Comparison of ENCODE assay signal across 33 cellular contexts in genomic region chr11:130198964-130199363, GRCh38. TPM values are rescaled to one million over a fixed set of nuclear protein-coding genes. Genes with fewer than 3 reads are reported as not detected.
DNase-seq lines count a peak whose midpoint lies in the region; ATAC-seq and TF ChIP-seq lines count a peak whose summit lies in the region.
"Had no signal": no experiment of that assay in that cellular context is flagged by ENCODE, and none has a peak within 500 bp of the region (broad histone marks: within the 10 kb centered on the region; RNA-seq: fewer than 3 reads in every experiment).

No MANE protein-coding gene starts in this region.

- DNase-seq in BE2C (no peak), GM23338 (ENCODE audit: low spot score) (no peak), Panc1 (ENCODE audit: low read depth, low spot score) (no peak), foreskin keratinocyte (no peak), OCI-M2 (lab: John Stamatoyannopoulos, UW; ENCODE audit: unreplicated experiment) (no peak)
- DNase-seq in activated T-helper 1 cell treated with anti-CD3 and anti-CD28 coated beads, Interleukin-12 subunit alpha, Interleukin-12 subunit beta, Interleukin-2, Interleukin-4 antibody, amounts not matched to agents 30 ng/mL and 10 ng/mL and 1 ng/mL, durations not matched to agents 14 hours and 24 hours and 36 hours (ENCODE audit: low spot score) = no peak
- DNase-seq in CD4-positive, alpha-beta T cell = no peak
- DNase-seq: activated CD4-positive, alpha-beta T cell treated with anti-CD3 and anti-CD28 coated beads for 36 hours; activated effector memory CD4-positive, alpha-beta T cell treated with anti-CD3 and anti-CD28 coated beads, Interleukin-2, amount 50 U/mL, for 16 hours; activated naive CD8-positive, alpha-beta T cell treated with anti-CD3 and anti-CD28 coated beads, Interleukin-2, amount 10 ng/mL, durations not matched to agents 7 days and 5 days; central memory CD4-positive, alpha-beta T cell; COR-L47; dermis blood vessel endothelial cell; GDM1; HFFc6; KG1; MM.1S; naive B cell; NCI-H1417; NCI-H2029 treated with DMSO at 0.1 percent for 48 hours; NCI-H2227 treated with DMSO at 0.1 percent for 48 hours; NCI-H526; NK-92 treated with Interleukin-12 subunit alpha and Interleukin-12 subunit beta, amount 100 ng/mL, for 24 hours; SHP77 treated with DMSO at 0.1 percent for 48 hours; stimulated activated CD4-positive, alpha-beta T cell treated with anti-CD3 and anti-CD28 coated beads, Interleukin-4, amount 100 ng/mL, for 24 hours; thyroid gland; uterus had no signal

- no peak overlapping the region for H3K27ac ChIP-seq in GM23338 (ENCODE audit: low read depth)
- H3K27ac ChIP-seq in Panc1 (ENCODE audit: low read length) = no peak overlapping the region
- no peak overlapping the region for H3K27ac ChIP-seq in foreskin keratinocyte
- no peak overlapping the region for H3K27ac ChIP-seq in CD4-positive, alpha-beta T cell (ENCODE audit: low read depth, low read length)
- H3K27ac ChIP-seq: ascending aorta; BLaER1 treated with 17β-estradiol and CSF1 and Interleukin-3, amounts not matched to agents 10 nM and 100 nM; gastroesophageal sphincter; thyroid gland; uterus had no signal

- peaks cover 4% of the 10 kb centered on the region; the same call in 1 of the 3 replicates for H3K9me3 Mint-ChIP-seq in GM23338
- no peaks in the 10 kb centered on the region for H3K9me3 Mint-ChIP-seq in activated T-helper 1 cell treated with anti-CD3 and anti-CD28 coated beads, Interleukin-12 subunit alpha, Interleukin-12 subunit beta, Interleukin-2, Interleukin-4 antibody, amounts not matched to agents 30 ng/mL and 10 ng/mL and 1 ng/mL, durations not matched to agents 14 hours and 24 hours and 36 hours
- no peaks in the 10 kb centered on the region for H3K9me3 Mint-ChIP-seq in CD4-positive, alpha-beta T cell
- H3K9me3 Mint-ChIP-seq: activated naive CD8-positive, alpha-beta T cell treated with anti-CD3 and anti-CD28 coated beads, Interleukin-2, amount 10 ng/mL, durations not matched to agents 7 days and 5 days; naive B cell; T-helper 2 cell treated with Interferon-gamma antibody and Interleukin-4, amounts not matched to agents 5 μg/mL and 100 μg/mL, for 36 hours had no signal

- H3K27me3 ChIP-seq in BE2C (no peaks in the 10 kb centered on the region), GM23338 (ENCODE audit: insufficient read depth) (no peaks in the 10 kb centered on the region), Panc1 (ENCODE audit: control insufficient read depth, insufficient read depth, low read length) (no peaks in the 10 kb centered on the region), foreskin keratinocyte (no peaks in the 10 kb centered on the region)
- H3K27me3 ChIP-seq in CD4-positive, alpha-beta T cell (ENCODE audit: control insufficient read depth, insufficient read depth, low read length) = no peaks in the 10 kb centered on the region
- H3K27me3 ChIP-seq: ascending aorta; BLaER1 treated with 17β-estradiol and CSF1 and Interleukin-3, amounts not matched to agents 10 nM and 100 nM; gastroesophageal sphincter; thyroid gland; uterus had no signal

- H2AFZ ChIP-seq in GM23338 = no peak overlapping the region

- TF ChIP-seq CTCF in BE2C (IDR thresholded peaks at IDR 0.05; ENCODE audit: low read depth, low read length) (peak; percentile 4; the same call in 1 of the 2 replicates), GM23338 (conservative IDR thresholded peaks at IDR 0.05; ENCODE audit: low read depth in 2 of 2) (peak; percentile 19 to 38; a peak in 2 of 4 replicates), Panc1 (IDR thresholded peaks at IDR 0.05) (no peak), foreskin keratinocyte (conservative IDR thresholded peaks at IDR 0.05) (peak; percentile 32)
- no peak for TF ChIP-seq CTCF in CD4-positive, alpha-beta T cell (IDR thresholded peaks at IDR 0.05)

- H3K27me3 Mint-ChIP-seq in GM23338 (ENCODE audit: insufficient read depth, low read depth, poor library complexity) = peaks cover 4% of the 10 kb centered on the region
- no peaks in the 10 kb centered on the region for H3K27me3 Mint-ChIP-seq in activated T-helper 1 cell treated with anti-CD3 and anti-CD28 coated beads, Interleukin-12 subunit alpha, Interleukin-12 subunit beta, Interleukin-2, Interleukin-4 antibody, amounts not matched to agents 30 ng/mL and 10 ng/mL and 1 ng/mL, durations not matched to agents 14 hours and 24 hours and 36 hours (ENCODE audit: insufficient read depth)
- H3K27me3 Mint-ChIP-seq in CD4-positive, alpha-beta T cell = peaks cover under 1% of the 10 kb centered on the region
- H3K27me3 Mint-ChIP-seq: activated CD4-positive, alpha-beta T cell treated with anti-CD3 and anti-CD28 coated beads for 36 hours; naive B cell; progenitor cell of endocrine pancreas had no signal

- no peaks in the 10 kb centered on the region for H3F3A ChIP-seq in GM23338 (replicated peaks; ENCODE audit: low read depth)

- H3K4me2 ChIP-seq in GM23338 = no peak overlapping the region
- H3K4me2 ChIP-seq: BLaER1 treated with 17β-estradiol and CSF1 and Interleukin-3, amounts not matched to agents 10 nM and 100 nM had no signal

- no peak overlapping the region for H3K27ac Mint-ChIP-seq in GM23338
- no peak overlapping the region for H3K27ac Mint-ChIP-seq in activated T-helper 1 cell treated with anti-CD3 and anti-CD28 coated beads, Interleukin-12 subunit alpha, Interleukin-12 subunit beta, Interleukin-2, Interleukin-4 antibody, amounts not matched to agents 30 ng/mL and 10 ng/mL and 1 ng/mL, durations not matched to agents 14 hours and 24 hours and 36 hours
- H3K27ac Mint-ChIP-seq in CD4-positive, alpha-beta T cell = no peak overlapping the region
- H3K27ac Mint-ChIP-seq: activated CD4-positive, alpha-beta T cell treated with anti-CD3 and anti-CD28 coated beads for 36 hours; activated naive CD8-positive, alpha-beta T cell treated with anti-CD3 and anti-CD28 coated beads, Interleukin-2, amount 10 ng/mL, durations not matched to agents 7 days and 5 days; HFFc6; progenitor cell of endocrine pancreas; T-helper 2 cell treated with Interferon-gamma antibody and Interleukin-4, amounts not matched to agents 5 μg/mL and 100 μg/mL, for 36 hours had no signal

- no peak overlapping the region for H3K4me3 ChIP-seq in BE2C (ENCODE audit: low read depth, low read length)
- no peak overlapping the region for H3K4me3 ChIP-seq in GM23338
- H3K4me3 ChIP-seq in Panc1 (ENCODE audit: low read depth in 2 of 2, low read length in 2 of 2) = no peak overlapping the region
- H3K4me3 ChIP-seq: ascending aorta; BLaER1 treated with 17β-estradiol and CSF1 and Interleukin-3, amounts not matched to agents 10 nM and 100 nM; gastroesophageal sphincter; thyroid gland; uterus had no signal

- H3K4me1 ChIP-seq in BE2C (no peaks in the 10 kb centered on the region), GM23338 (ENCODE audit: insufficient read depth) (no peaks in the 10 kb centered on the region), Panc1 (ENCODE audit: control insufficient read depth, insufficient read depth, low read length) (no peaks in the 10 kb centered on the region), foreskin keratinocyte (peaks cover 5% of the 10 kb centered on the region)
- H3K4me1 ChIP-seq: ascending aorta, gastroesophageal sphincter, thyroid gland, uterus had no signal

- H3K4me3 Mint-ChIP-seq in GM23338 = no peak overlapping the region
- no peak overlapping the region for H3K4me3 Mint-ChIP-seq in activated T-helper 1 cell treated with anti-CD3 and anti-CD28 coated beads, Interleukin-12 subunit alpha, Interleukin-12 subunit beta, Interleukin-2, Interleukin-4 antibody, amounts not matched to agents 30 ng/mL and 10 ng/mL and 1 ng/mL, durations not matched to agents 14 hours and 24 hours and 36 hours
- H3K4me3 Mint-ChIP-seq in CD4-positive, alpha-beta T cell = no peak overlapping the region
- H3K4me3 Mint-ChIP-seq: activated CD4-positive, alpha-beta T cell treated with anti-CD3 and anti-CD28 coated beads for 36 hours; activated naive CD8-positive, alpha-beta T cell treated with anti-CD3 and anti-CD28 coated beads, Interleukin-2, amount 10 ng/mL, durations not matched to agents 7 days and 5 days; HFFc6; naive B cell; T-helper 2 cell treated with Interferon-gamma antibody and Interleukin-4, amounts not matched to agents 5 μg/mL and 100 μg/mL, for 36 hours had no signal

- H3K4me1 Mint-ChIP-seq in GM23338 = no peaks in the 10 kb centered on the region; the same call in 2 of the 3 replicates
- H3K4me1 Mint-ChIP-seq in activated T-helper 1 cell treated with anti-CD3 and anti-CD28 coated beads, Interleukin-12 subunit alpha, Interleukin-12 subunit beta, Interleukin-2, Interleukin-4 antibody, amounts not matched to agents 30 ng/mL and 10 ng/mL and 1 ng/mL, durations not matched to agents 14 hours and 24 hours and 36 hours (ENCODE audit: low read depth) = no peaks in the 10 kb centered on the region
- no peaks in the 10 kb centered on the region for H3K4me1 Mint-ChIP-seq in CD4-positive, alpha-beta T cell (ENCODE audit: low read depth)
- H3K4me1 Mint-ChIP-seq: activated CD4-positive, alpha-beta T cell treated with anti-CD3 and anti-CD28 coated beads for 36 hours had no signal

- no peaks in the 10 kb centered on the region; the same call in 1 of the 2 replicates for H3K9me3 ChIP-seq in BE2C
- no peaks in the 10 kb centered on the region for H3K9me3 ChIP-seq in Panc1 (ENCODE audit: control insufficient read depth, insufficient read depth, low read depth, low read length)
- H3K9me3 ChIP-seq in CD4-positive, alpha-beta T cell (ENCODE audit: control insufficient read depth, low read length) = no peaks in the 10 kb centered on the region
- H3K9me3 ChIP-seq: ascending aorta, gastroesophageal sphincter, thyroid gland, uterus had no signal

- ATAC-seq in GM23338 (peak; percentile 63), Panc1 (peak; percentile 47), foreskin keratinocyte (no peak)
- ATAC-seq in CD4-positive, alpha-beta T cell (ENCODE audit: poor library complexity) = no peak
- ATAC-seq: activated CD4-positive, alpha-beta T cell treated with anti-CD3 and anti-CD28 coated beads for 36 hours; gastroesophageal sphincter had no signal

- POLR2A ChIA-PET in Panc1 (lab: Charles Lee) = no interaction called here
- POLR2A ChIA-PET in CD4-positive, alpha-beta T cell (lab: Charles Lee) = no interaction called here

- H3K36me3 ChIP-seq in BE2C = no peaks in the 10 kb centered on the region
- H3K36me3 ChIP-seq in GM23338 (ENCODE audit: insufficient read depth) = no peaks in the 10 kb centered on the region
- H3K36me3 ChIP-seq in Panc1 (ENCODE audit: control insufficient read depth, insufficient read depth, low read length) = no peaks in the 10 kb centered on the region
- H3K36me3 ChIP-seq: ascending aorta; BLaER1 treated with 17β-estradiol and CSF1 and Interleukin-3, amounts not matched to agents 10 nM and 100 nM; gastroesophageal sphincter; uterus had no signal

- no peaks in the 10 kb centered on the region for H3K9me2 ChIP-seq in GM23338 (ENCODE audit: insufficient read depth)

- intact Hi-C loops in Panc1 (cut with micrococcal nuclease; ENCODE audit: unreplicated experiment) = no loop called here
- intact Hi-C loops in activated T-helper 1 cell treated with anti-CD3 and anti-CD28 coated beads, Interleukin-12 subunit alpha, Interleukin-12 subunit beta, Interleukin-2, Interleukin-4 antibody, amounts not matched to agents 30 ng/mL and 10 ng/mL and 1 ng/mL, durations not matched to agents 14 hours and 24 hours and 36 hours (cut with micrococcal nuclease) = no loop called here
- intact Hi-C loops in CD4-positive, alpha-beta T cell (cut with DNase I, micrococcal nuclease) = no loop called here

- peaks cover 27% of the 10 kb centered on the region for H3K36me3 Mint-ChIP-seq in GM23338 (ENCODE audit: low read depth)
- H3K36me3 Mint-ChIP-seq in activated T-helper 1 cell treated with anti-CD3 and anti-CD28 coated beads, Interleukin-12 subunit alpha, Interleukin-12 subunit beta, Interleukin-2, Interleukin-4 antibody, amounts not matched to agents 30 ng/mL and 10 ng/mL and 1 ng/mL, durations not matched to agents 14 hours and 24 hours and 36 hours (ENCODE audit: low read depth) = no peaks in the 10 kb centered on the region
- H3K36me3 Mint-ChIP-seq in CD4-positive, alpha-beta T cell (ENCODE audit: low read depth) = no peaks in the 10 kb centered on the region
- H3K36me3 Mint-ChIP-seq: activated naive CD8-positive, alpha-beta T cell treated with anti-CD3 and anti-CD28 coated beads, Interleukin-2, amount 10 ng/mL, durations not matched to agents 7 days and 5 days had no signal

- no peaks in the 10 kb centered on the region for H4K20me1 ChIP-seq in GM23338 (replicated peaks; ENCODE audit: insufficient read depth)
- H4K20me1 ChIP-seq: BLaER1 treated with 17β-estradiol and CSF1 and Interleukin-3, amounts not matched to agents 10 nM and 100 nM had no signal

- H3K79me2 ChIP-seq in GM23338 (replicated peaks; ENCODE audit: insufficient read depth) = no peaks in the 10 kb centered on the region

- in situ Hi-C loops in Panc1 (cut with HindIII; ENCODE audit: low pct_unique_long_range_greater_than_20kb, low sequenced_read_pairs) = no loop called here

- BruUV-seq in Panc1 (replicated peaks; lab: Mats Ljungman, UMichigan) = no TSS peak

- CTCF ChIA-PET in Panc1 (lab: Charles Lee) = no interaction called here
- CTCF ChIA-PET in CD4-positive, alpha-beta T cell (lab: Charles Lee) = no interaction called here

RNA-seq across cellular contexts. Expression of gene ST14, which starts 39.4 kb away (rescaled TPM):
- polyA plus RNA-seq in BE2C (2012; ENCODE audit: insufficient read depth, insufficient read length, low read depth) = 0.28 TPM
- total RNA-seq in GM23338 (2014; rRNA removed; shearing (Covaris generic)) = 32.7 and 36.3 TPM in 2 replicates
- polyA plus RNA-seq in GM23338 (2016; fragmentation: Nextera tagmentation; extraction: Ambion mirVana) = 7.9 and 8.3 TPM in 2 replicates
- 1.8 TPM for total RNA-seq in Panc1 (2021; ENCODE audit: unreplicated experiment)
- polyA plus RNA-seq in Panc1 (2012; ENCODE audit: insufficient read length) = 1.9 TPM
- total RNA-seq in foreskin keratinocyte = 94.1 and 94.8 TPM in 2 replicates
- polyA plus RNA-seq in foreskin keratinocyte = 76.9 and 79.1 TPM in 2 replicates
- not detected in 2 replicates for total RNA-seq in activated T-helper 1 cell treated with anti-CD3 and anti-CD28 coated beads, Interleukin-12 subunit alpha, Interleukin-12 subunit beta, Interleukin-2, Interleukin-4 antibody, amounts not matched to agents 30 ng/mL and 10 ng/mL and 1 ng/mL, durations not matched to agents 14 hours and 24 hours and 36 hours
- under 1 TPM; 0.25 to 0.31 TPM for total RNA-seq in CD4-positive, alpha-beta T cell
- total RNA-seq: activated CD4-positive, alpha-beta T cell treated with anti-CD3 and anti-CD28 coated beads for 36 hours; HFFc6 had no signal
- polyA plus RNA-seq: fibroblast of lung had no signal

Comparison
In these comparisons a context has a peak if more than half of its experiments do, and no peak if none do; other contexts are left out.
1. CTCF ChIP-seq: peak in BE2C (single experiment), GM23338 (2 of 2) and foreskin keratinocyte (single experiment); none in Panc1 (single experiment) and CD4-positive, alpha-beta T cell (single experiment).
2. ATAC-seq: peak in GM23338 (single experiment) and Panc1 (single experiment); none in foreskin keratinocyte (single experiment) and CD4-positive, alpha-beta T cell (single experiment).
3. RNA of gene ST14, which starts 39.4 kb away (total RNA-seq): 94.1 to 94.8 TPM in foreskin keratinocyte and 32.7 to 36.3 TPM in GM23338; 1.8 TPM in Panc1 (single experiment), 0.25 to 0.31 TPM in CD4-positive, alpha-beta T cell and not detected in activated T-helper 1 cell treated with anti-CD3 and anti-CD28 coated beads, Interleukin-12 subunit alpha, Interleukin-12 subunit beta, Interleukin-2, Interleukin-4 antibody, amounts not matched to agents 30 ng/mL and 10 ng/mL and 1 ng/mL, durations not matched to agents 14 hours and 24 hours and 36 hours; every median in the first group is over 10 times any median in the second.